In the genomic region with DNA sequence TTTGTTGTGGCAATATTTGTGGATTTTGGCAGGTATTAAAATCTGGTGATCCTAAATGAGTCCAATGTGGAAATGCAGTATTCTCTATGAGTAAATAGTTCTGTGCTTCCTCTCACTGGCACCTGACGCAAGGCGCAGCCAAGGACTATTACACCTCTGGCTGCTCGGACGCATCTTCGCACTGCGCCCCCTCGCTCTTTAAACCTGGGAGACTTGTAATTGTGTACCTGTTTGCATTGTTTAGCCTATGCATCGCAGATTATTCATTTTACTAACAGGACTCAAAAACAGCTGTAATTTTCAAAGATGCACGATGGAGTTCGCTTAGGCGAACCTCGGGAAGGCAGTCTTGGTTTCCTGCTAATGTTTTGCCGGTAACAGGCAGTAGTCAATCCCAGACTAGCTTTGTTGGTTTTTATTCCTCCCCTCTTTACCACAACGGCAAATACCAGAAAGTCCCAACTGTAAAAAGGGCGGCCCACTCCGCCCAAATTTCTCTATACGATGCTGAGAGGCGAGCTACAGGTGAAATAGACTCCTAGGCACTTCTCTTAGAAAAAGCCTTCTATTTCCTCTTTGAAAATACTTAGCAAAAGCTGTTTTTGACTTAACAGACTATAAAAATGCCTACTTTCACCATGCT, we compare ENCODE assay signal across 11 cellular contexts.
DNase-seq lines count a peak whose midpoint lies in the region; ATAC-seq, FAIRE-seq and TF ChIP-seq lines count a peak whose summit lies in the region.
"Had no signal": no experiment of that assay in that cellular context is flagged by ENCODE, and none has a peak within 500 bp of the region (broad histone marks: within the 10 kb centered on the region; RNA-seq: fewer than 3 reads in every experiment).

No MANE protein-coding gene starts in this region.

- peak; percentile 73 for FAIRE-seq in GM12892 (lab: Jason Lieb, UNC)
- FAIRE-seq: H54, urothelium cell line had no signal

- DNase-seq in GM12892 (ENCODE audit: insufficient read length) (no peak), T-helper 17 cell (peak in 1 of 3 donors; percentile 14), psoas muscle (no peak), trophoblast cell (no peak), NAMALWA (ENCODE audit: low spot score) (no peak), OCI-M2 (lab: John Stamatoyannopoulos, UW; ENCODE audit: unreplicated experiment) (no peak)
- DNase-seq: NCI-H748 treated with DMSO at 0.1 percent for 48 hours had no signal

- H3K9me3 Mint-ChIP-seq in dendritic cell treated with granulocyte-macrophage colony-stimulating factor and Interleukin-4, amounts not matched to agents 40 ng/mL and 50 ng/mL, for 4 days, result no peaks in the 10 kb centered on the region

- H3K27ac Mint-ChIP-seq in T-helper 17 cell, result peak overlapping the region; percentile 96
- H3K27ac Mint-ChIP-seq in dendritic cell treated with granulocyte-macrophage colony-stimulating factor and Interleukin-4, amounts not matched to agents 40 ng/mL and 50 ng/mL, for 4 days, result peak overlapping the region; percentile 76

- no peak overlapping the region for H3K9ac ChIP-seq in trophoblast cell (ENCODE audit: low read length)

- H3K27me3 ChIP-seq in psoas muscle (ENCODE audit: insufficient read depth in 3 of 3, low read length in 2 of 3), result peaks cover 0 to 7% (median 6%) of the 10 kb centered on the region in 3 donors
- H3K27me3 ChIP-seq in trophoblast cell (ENCODE audit: insufficient read depth, low read length), result peaks cover 68% of the 10 kb centered on the region

- no peak overlapping the region for H3K14ac ChIP-seq in trophoblast cell (ENCODE audit: low read length)

- H3K9me3 ChIP-seq in T-helper 17 cell (ENCODE audit: control insufficient read depth, low read length, poor library complexity, severe bottlenecking) (no peaks in the 10 kb centered on the region), psoas muscle (no peaks in the 10 kb centered on the region), trophoblast cell (ENCODE audit: insufficient read depth, low read depth, low read length) (peaks cover 2% of the 10 kb centered on the region)

- no peaks in the 10 kb centered on the region for H3K36me3 Mint-ChIP-seq in T-helper 17 cell (ENCODE audit: low read depth)
- H3K36me3 Mint-ChIP-seq in dendritic cell treated with granulocyte-macrophage colony-stimulating factor and Interleukin-4, amounts not matched to agents 40 ng/mL and 50 ng/mL, for 4 days (ENCODE audit: low read depth), result peaks cover 17% of the 10 kb centered on the region

- no peak overlapping the region for H2BK5ac ChIP-seq in trophoblast cell (ENCODE audit: low read depth, low read length, poor library complexity)

- TF ChIP-seq CTCF in psoas muscle (IDR thresholded peaks at IDR 0.05), result no peak

- H3K79me2 ChIP-seq in trophoblast cell (ENCODE audit: control insufficient read depth, insufficient read depth, low read length, poor library complexity), result peaks cover 11% of the 10 kb centered on the region

- peaks cover 16% of the 10 kb centered on the region for H3K79me1 ChIP-seq in trophoblast cell (ENCODE audit: low read length)

- H2AK5ac ChIP-seq in trophoblast cell (ENCODE audit: low read length), result no peak overlapping the region

- no peak overlapping the region for H4K91ac ChIP-seq in trophoblast cell (ENCODE audit: low read depth, low read length)

- intact Hi-C loops in dendritic cell treated with granulocyte-macrophage colony-stimulating factor and Interleukin-4, amounts not matched to agents 40 ng/mL and 50 ng/mL, for 4 days (cut with micrococcal nuclease), result loop anchor here (5.0 kb wide), 1 partner anchor 784 kb away; no protein-coding TSS in a partner anchor
- intact Hi-C loops in psoas muscle (cut with DNase I), result loop anchor here (5.0 to 10.0 kb wide), 2 partner anchors 289 to 474 kb away; no protein-coding TSS in a partner anchor

- peak overlapping the region; percentile 87 for H3K4me3 Mint-ChIP-seq in T-helper 17 cell
- H3K4me3 Mint-ChIP-seq in dendritic cell treated with granulocyte-macrophage colony-stimulating factor and Interleukin-4, amounts not matched to agents 40 ng/mL and 50 ng/mL, for 4 days, result no peak overlapping the region

- no peak overlapping the region for H4K12ac ChIP-seq in trophoblast cell (ENCODE audit: low read depth, low read length)

- H3K27me3 Mint-ChIP-seq in T-helper 17 cell, result peaks cover 33% of the 10 kb centered on the region
- H3K27me3 Mint-ChIP-seq in dendritic cell treated with granulocyte-macrophage colony-stimulating factor and Interleukin-4, amounts not matched to agents 40 ng/mL and 50 ng/mL, for 4 days, result peaks cover 45% of the 10 kb centered on the region

- peaks cover 14% of the 10 kb centered on the region for H3K4me1 ChIP-seq in psoas muscle
- peaks cover 21 to 32% of the 10 kb centered on the region in 2 experiments for H3K4me1 ChIP-seq in trophoblast cell (ENCODE audit: control insufficient read depth in 1 of 2, insufficient read depth in 2 of 2, low read length in 2 of 2)

- H3K4me2 ChIP-seq in trophoblast cell (ENCODE audit: low read length), result no peak overlapping the region

- H3K23ac ChIP-seq in trophoblast cell (ENCODE audit: low read length), result no peak overlapping the region

- H3K27ac ChIP-seq in psoas muscle (peak overlapping the region; percentile 18), trophoblast cell (ENCODE audit: low read depth, low read length) (no peak overlapping the region)

- H3K4me1 Mint-ChIP-seq in T-helper 17 cell, result peaks cover 41% of the 10 kb centered on the region
- H3K4me1 Mint-ChIP-seq in dendritic cell treated with granulocyte-macrophage colony-stimulating factor and Interleukin-4, amounts not matched to agents 40 ng/mL and 50 ng/mL, for 4 days (ENCODE audit: low read depth), result peaks cover 70% of the 10 kb centered on the region

- no peak overlapping the region for H3K4ac ChIP-seq in trophoblast cell (ENCODE audit: low read depth, low read length)

- no peak overlapping the region for H2BK120ac ChIP-seq in trophoblast cell (ENCODE audit: insufficient read depth, low read length, poor library complexity)

- no peak for TF ChIP-seq POLR2A in GM12892 (IDR thresholded peaks at IDR 0.05; ENCODE audit: low read depth, low read length)

- ATAC-seq in T-helper 17 cell (no peak), psoas muscle (no peak), GM18498 (IDR thresholded peaks at IDR 0.05; ENCODE audit: unreplicated experiment) (no peak)

- no peak overlapping the region for H2AFZ ChIP-seq in trophoblast cell (ENCODE audit: insufficient read depth, low read length, poor library complexity)

- no peak overlapping the region for H4K8ac ChIP-seq in trophoblast cell (ENCODE audit: low read depth, low read length)

- H3K36me3 ChIP-seq in psoas muscle (ENCODE audit: insufficient read depth in 1 of 2, low read depth in 1 of 2), result no peaks in the 10 kb centered on the region
- no peaks in the 10 kb centered on the region for H3K36me3 ChIP-seq in trophoblast cell (ENCODE audit: control insufficient read depth in 1 of 2, insufficient read depth in 2 of 2, low read length in 2 of 2)

- H3K4me3 ChIP-seq in psoas muscle (no peak overlapping the region), trophoblast cell (ENCODE audit: low read depth, low read length) (no peak overlapping the region)

- H2BK12ac ChIP-seq in trophoblast cell (ENCODE audit: low read length), result no peak overlapping the region

- H3K18ac ChIP-seq in trophoblast cell (ENCODE audit: low read length), result no peak overlapping the region

- WGBS in psoas muscle, 3 donors, result 95 to 97% (median 96%) methylated on average over 18 of the region's 18 CpGs
- no CpG with 5 or more reads among the region's 18 CpGs for WGBS in trophoblast cell (ENCODE audit: extremely low coverage, insufficient coverage, insufficient read length)
